13 cellular contexts compared by ENCODE assay signal in the genomic region with DNA sequence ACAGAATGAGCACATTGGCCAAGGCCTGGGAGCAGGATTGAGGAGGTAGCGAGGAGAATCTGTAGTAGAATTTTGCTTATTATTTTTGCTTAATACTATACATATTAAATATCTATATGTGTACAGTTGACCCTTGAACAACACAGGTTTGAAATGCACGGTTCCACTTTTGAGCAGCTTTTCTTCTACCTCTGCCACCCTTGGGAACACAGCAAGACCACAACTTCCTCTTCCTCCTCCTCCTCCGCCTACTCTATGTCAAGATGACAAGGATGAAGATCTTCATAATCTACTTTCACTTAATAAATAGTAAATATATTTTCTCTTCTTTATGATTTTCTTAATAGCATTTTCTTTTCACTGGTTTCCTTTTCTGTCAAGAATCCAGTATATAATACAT.
DNase-seq lines count a peak whose midpoint lies in the region; ATAC-seq and TF ChIP-seq lines count a peak whose summit lies in the region.
"Had no signal": no experiment of that assay in that cellular context is flagged by ENCODE, and none has a peak within 500 bp of the region (broad histone marks: within the 10 kb centered on the region; RNA-seq: fewer than 3 reads in every experiment).

No MANE protein-coding gene starts in this region.

- peak; percentile 5 for DNase-seq in germinal center (ENCODE audit: low spot score)
- DNase-seq in CD8-positive, alpha-beta memory T cell, result no peak
- no peak for DNase-seq in dorsolateral prefrontal cortex
- no peak for DNase-seq in activated CD4-positive, alpha-beta T cell treated with anti-CD3 and anti-CD28 coated beads, Interleukin-2, amount 50 U/mL, for 48 hours
- no peak for DNase-seq in mucosa of descending colon
- DNase-seq: activated T-cell treated with anti-CD3 and anti-CD28 coated beads, Interleukin-2, amount 50 U/mL, for 72 hours; hippocampal formation; RPMI8226 had no signal

- intact Hi-C loops in dorsolateral prefrontal cortex (cut with DNase I) (no loop called here), mucosa of descending colon (cut with DNase I, micrococcal nuclease) (no loop called here)

- TF ChIP-seq CTCF in dorsolateral prefrontal cortex (IDR thresholded peaks at IDR 0.05 in 54 of 56, conservative IDR thresholded peaks at IDR 0.05 in 2 of 56; ENCODE audit: low read depth in 1 of 56, partially characterized antibody in 56 of 56), result no peak
- TF ChIP-seq CTCF in mucosa of descending colon (IDR thresholded peaks at IDR 0.05), result no peak

- no peak overlapping the region for H3K27ac ChIP-seq in CD8-positive, alpha-beta memory T cell (ENCODE audit: low read depth, low read length)
- H3K27ac ChIP-seq in dorsolateral prefrontal cortex, result no peak overlapping the region

- H3K27ac Mint-ChIP-seq in CD8-positive, alpha-beta memory T cell, result no peak overlapping the region
- H3K27ac Mint-ChIP-seq: activated T-cell treated with anti-CD3 and anti-CD28 coated beads, Interleukin-2, amount 50 U/mL, for 72 hours; brain; stimulated activated naive CD8-positive, alpha-beta T cell treated with anti-CD3 and anti-CD28 coated beads, Interleukin-15, Interleukin-2, amounts not matched to agents 100 ng/mL and 50 ng/mL, for 24 hours had no signal

- no peaks in the 10 kb centered on the region for H3K36me3 Mint-ChIP-seq in CD8-positive, alpha-beta memory T cell
- H3K36me3 Mint-ChIP-seq: brain had no signal

- POLR2A ChIA-PET in CD8-positive, alpha-beta memory T cell (lab: Charles Lee), result no interaction called here

- peaks cover 5 to 6% (median 5%) of the 10 kb centered on the region in 5 donors for H3K9me3 Mint-ChIP-seq in CD8-positive, alpha-beta memory T cell

- H3K4me3 ChIP-seq in CD8-positive, alpha-beta memory T cell (ENCODE audit: low read length), result no peak overlapping the region
- no peak overlapping the region for H3K4me3 ChIP-seq in dorsolateral prefrontal cortex
- H3K4me3 ChIP-seq in mucosa of descending colon, result no peak overlapping the region

- no peaks in the 10 kb centered on the region for H3K27me3 ChIP-seq in CD8-positive, alpha-beta memory T cell (ENCODE audit: insufficient read depth, low read length, poor library complexity, severe bottlenecking)
- H3K27me3 ChIP-seq in dorsolateral prefrontal cortex, result no peaks in the 10 kb centered on the region

- H3K4me1 ChIP-seq in CD8-positive, alpha-beta memory T cell (ENCODE audit: insufficient read depth, low read length), result no peaks in the 10 kb centered on the region
- H3K4me1 ChIP-seq in mucosa of descending colon (ENCODE audit: low read depth), result no peaks in the 10 kb centered on the region

- CTCF ChIA-PET in CD8-positive, alpha-beta memory T cell (lab: Charles Lee), result no interaction called here

- no peaks in the 10 kb centered on the region for H3K36me3 ChIP-seq in CD8-positive, alpha-beta memory T cell (ENCODE audit: insufficient read depth, low read length)
- no peaks in the 10 kb centered on the region for H3K36me3 ChIP-seq in mucosa of descending colon (ENCODE audit: low read depth)

- H3K4me1 Mint-ChIP-seq in CD8-positive, alpha-beta memory T cell, result no peaks in the 10 kb centered on the region
- H3K4me1 Mint-ChIP-seq: brain had no signal

- ATAC-seq in GM18870 (IDR thresholded peaks at IDR 0.05; ENCODE audit: unreplicated experiment) (peak; percentile 94), GM21786 (IDR thresholded peaks at IDR 0.05; ENCODE audit: unreplicated experiment) (peak; percentile 85), HG03442 (IDR thresholded peaks at IDR 0.05; ENCODE audit: unreplicated experiment) (peak; percentile 90), mucosa of descending colon (no peak)
- ATAC-seq: activated T-cell treated with anti-CD3 and anti-CD28 coated beads, Interleukin-2, amount 50 U/mL, for 72 hours had no signal

- no peaks in the 10 kb centered on the region for H3K9me3 ChIP-seq in CD8-positive, alpha-beta memory T cell (ENCODE audit: low read length)
- no peaks in the 10 kb centered on the region for H3K9me3 ChIP-seq in mucosa of descending colon

- no peak overlapping the region for H3K4me3 Mint-ChIP-seq in CD8-positive, alpha-beta memory T cell
- H3K4me3 Mint-ChIP-seq: activated T-cell treated with anti-CD3 and anti-CD28 coated beads, Interleukin-2, amount 50 U/mL, for 72 hours; brain; stimulated activated naive CD8-positive, alpha-beta T cell treated with anti-CD3 and anti-CD28 coated beads, Interleukin-15, Interleukin-2, amounts not matched to agents 100 ng/mL and 50 ng/mL, for 24 hours had no signal

- no peaks in the 10 kb centered on the region for H3K27me3 Mint-ChIP-seq in CD8-positive, alpha-beta memory T cell
- H3K27me3 Mint-ChIP-seq: brain; stimulated activated naive CD8-positive, alpha-beta T cell treated with anti-CD3 and anti-CD28 coated beads, Interleukin-15, Interleukin-2, amounts not matched to agents 100 ng/mL and 50 ng/mL, for 24 hours had no signal
